8 cellular contexts compared by ENCODE assay signal in the genomic region with DNA sequence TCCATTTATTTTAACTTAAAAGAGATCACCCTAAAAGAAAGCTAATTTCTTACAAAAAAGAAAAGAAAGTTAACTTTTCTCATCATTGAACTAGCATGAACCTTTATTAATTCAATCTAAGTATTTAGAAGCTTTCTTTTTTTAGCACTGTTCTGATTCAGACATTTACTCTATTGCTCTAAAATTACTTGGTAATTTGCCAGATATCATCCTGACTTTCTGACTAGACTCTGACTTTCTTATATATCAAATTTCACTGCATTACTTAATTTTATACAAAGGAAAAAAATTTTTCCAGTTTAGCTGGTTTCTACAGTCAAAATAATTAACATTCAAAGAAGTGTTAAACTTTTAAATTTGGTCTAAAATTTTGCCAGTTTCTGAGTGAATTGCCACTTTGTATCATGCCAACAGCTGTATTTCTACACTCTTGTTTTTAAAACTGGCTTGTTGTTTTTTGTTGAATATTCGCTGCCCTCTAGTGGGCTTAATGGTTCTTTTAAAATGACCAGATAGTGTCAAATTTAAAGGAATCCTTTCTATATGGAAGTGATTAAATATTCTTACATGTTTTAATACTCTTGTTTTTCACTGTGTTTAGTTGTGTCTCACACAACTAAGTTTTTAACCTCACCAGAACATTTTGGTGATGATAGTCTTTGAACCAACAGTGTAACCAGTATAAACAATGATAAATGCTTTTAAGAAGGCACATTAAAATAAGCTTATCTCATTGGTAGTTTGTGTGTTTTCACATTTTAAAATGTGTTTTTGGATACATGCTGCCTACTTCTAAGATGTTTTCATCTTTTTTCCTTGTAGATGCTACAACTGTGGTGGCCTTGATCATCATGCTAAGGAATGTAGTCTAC.
DNase-seq lines count a peak whose midpoint lies in the region; ATAC-seq and TF ChIP-seq lines count a peak whose summit lies in the region.

No MANE protein-coding gene starts in this region.

- CTCF ChIA-PET in Panc1 (lab: Charles Lee) = interaction anchor here (0.6 to 2.3 kb wide), 4 partner anchors 10 to 401 kb away, joined by 3 to 31 read pairs (median 4); no protein-coding TSS in a partner anchor

- H3K9me3 ChIP-seq in DND-41 (ENCODE audit: insufficient read depth, low read length, severe bottlenecking) = no peaks in the 10 kb centered on the region
- no peaks in the 10 kb centered on the region for H3K9me3 ChIP-seq in Panc1 (ENCODE audit: control insufficient read depth, insufficient read depth, low read depth, low read length)
- H3K9me3 ChIP-seq in skeletal muscle satellite cell (replicated peaks; ENCODE audit: low read length) = no peaks in the 10 kb centered on the region

- POLR2A ChIA-PET in Panc1 (lab: Charles Lee) = interaction anchor here (0.6 kb wide), 1 partner anchor 79 kb away, joined by 3 read pairs; no protein-coding TSS in a partner anchor

- DNase-seq in DND-41 (no peak), Panc1 (ENCODE audit: low read depth, low spot score) (no peak), fibroblast of peridontal ligament (ENCODE audit: extremely low read depth) (peak; percentile 75), natural killer cell (no peak), NK-92 (lab: John Stamatoyannopoulos, UW; ENCODE audit: unreplicated experiment) (no peak)

- H3K27ac ChIP-seq in DND-41 (ENCODE audit: low read length) (peak overlapping the region; percentile 32), Panc1 (ENCODE audit: low read length) (no peak overlapping the region)

- no peak overlapping the region for H2AFZ ChIP-seq in DND-41 (ENCODE audit: low read depth, low read length)

- H3K9me3 Mint-ChIP-seq in natural killer cell = no peaks in the 10 kb centered on the region

- H3K79me2 ChIP-seq in DND-41 (ENCODE audit: insufficient read depth, low read length) = no peaks in the 10 kb centered on the region

- no peaks in the 10 kb centered on the region for H3K4me1 Mint-ChIP-seq in natural killer cell

- H3K36me3 Mint-ChIP-seq in natural killer cell = no peaks in the 10 kb centered on the region

- peak; percentile 77 for TF ChIP-seq RAD21 in Ishikawa (IDR thresholded peaks at IDR 0.05; ENCODE audit: low read depth)

- intact Hi-C loops in Panc1 (cut with micrococcal nuclease; ENCODE audit: unreplicated experiment) = loop anchor here (2.0 to 5.0 kb wide), 2 partner anchors 181 to 289 kb away; no protein-coding TSS in a partner anchor
- intact Hi-C loops in natural killer cell (cut with micrococcal nuclease) = loop anchor here (5.0 kb wide), 1 partner anchor 396 kb away; no protein-coding TSS in a partner anchor

- peaks cover 10 to 24% of the 10 kb centered on the region in 2 donors for H3K27me3 Mint-ChIP-seq in natural killer cell (ENCODE audit: low read depth in 2 of 2)

- H3K9ac ChIP-seq in DND-41 (ENCODE audit: low read depth, low read length) = no peak overlapping the region
- H3K9ac ChIP-seq in skeletal muscle satellite cell (ENCODE audit: low read depth, low read length) = peak overlapping the region; percentile 36

- TF ChIP-seq EP300 in Ishikawa (IDR thresholded peaks at IDR 0.05; ENCODE audit: borderline replicate concordance) = no peak

- TF ChIP-seq CTCF in DND-41 (IDR thresholded peaks at IDR 0.05; ENCODE audit: borderline replicate concordance, extremely low read depth, low read length, poor library complexity, severe bottlenecking) (peak; percentile 70), Panc1 (IDR thresholded peaks at IDR 0.05) (peak; percentile 60; the same call in 1 of the 2 replicates), natural killer cell (IDR thresholded peaks at IDR 0.05) (no peak)

- 0 out of 2 replicates have a peak, but pooled peaks cover 4% of the 10 kb centered on the region for H3K36me3 ChIP-seq in DND-41 (ENCODE audit: insufficient read depth, low read length)
- H3K36me3 ChIP-seq in Panc1 (ENCODE audit: control insufficient read depth, insufficient read depth, low read length) = no peaks in the 10 kb centered on the region
- H3K36me3 ChIP-seq in skeletal muscle satellite cell (ENCODE audit: insufficient read depth, low read length) = no peaks in the 10 kb centered on the region

- H3K27ac Mint-ChIP-seq in natural killer cell = no peak overlapping the region

- no peak overlapping the region for H3K4me2 ChIP-seq in DND-41 (ENCODE audit: insufficient read depth, low read length)
- H3K4me2 ChIP-seq in skeletal muscle satellite cell (ENCODE audit: low read length) = peak overlapping the region; percentile 73

- in situ Hi-C loops in Panc1 (cut with HindIII; ENCODE audit: low pct_unique_long_range_greater_than_20kb, low sequenced_read_pairs) = no loop called here

- H3K4me1 ChIP-seq in DND-41 (ENCODE audit: insufficient read depth, low read length) (peaks cover 6% of the 10 kb centered on the region), Panc1 (ENCODE audit: control insufficient read depth, insufficient read depth, low read length) (peaks cover under 1% of the 10 kb centered on the region; the same call in 1 of the 2 replicates), skeletal muscle satellite cell (ENCODE audit: control insufficient read depth, insufficient read depth, low read length) (peaks cover 10% of the 10 kb centered on the region)

- no peaks in the 10 kb centered on the region for H4K20me1 ChIP-seq in DND-41 (ENCODE audit: insufficient read depth, low read length)

- peak; percentile 74 for ATAC-seq in DND-41 (ENCODE audit: insufficient read depth, low read depth)
- peak; percentile 72; the same call in 1 of the 2 replicates for ATAC-seq in Panc1
- ATAC-seq in natural killer cell = no peak
- no peak for ATAC-seq in HG03378 (IDR thresholded peaks at IDR 0.05; ENCODE audit: unreplicated experiment)

- H3K4me3 ChIP-seq in DND-41 (ENCODE audit: low read depth in 1 of 2, low read length in 2 of 2) (no peak overlapping the region), Panc1 (ENCODE audit: low read depth in 2 of 2, low read length in 2 of 2) (no peak overlapping the region), skeletal muscle satellite cell (ENCODE audit: low read length) (peak overlapping the region; percentile 34)

- H3K4me3 Mint-ChIP-seq in natural killer cell = no peak overlapping the region

- no peaks in the 10 kb centered on the region for H3K27me3 ChIP-seq in DND-41 (ENCODE audit: insufficient read depth, low read length, poor library complexity)
- H3K27me3 ChIP-seq in Panc1 (ENCODE audit: control insufficient read depth, insufficient read depth, low read length) = no peaks in the 10 kb centered on the region
- no peaks in the 10 kb centered on the region for H3K27me3 ChIP-seq in skeletal muscle satellite cell (ENCODE audit: control insufficient read depth, insufficient read depth, low read length)

- BruUV-seq in Panc1 (replicated peaks; lab: Mats Ljungman, UMichigan) = no TSS peak

TF ChIP-seq in Ishikawa, 13 proteins besides CTCF, POLR2A, EP300 and RAD21:
- TF ChIP-seq EGR1 (IDR thresholded peaks at IDR 0.05) = no peak
- no peak for TF ChIP-seq ZBTB7A (IDR thresholded peaks at IDR 0.05; ENCODE audit: low read depth)
- peak; percentile 47 for TF ChIP-seq NFIC (IDR thresholded peaks at IDR 0.05)
- TF ChIP-seq TAF1 (IDR thresholded peaks at IDR 0.05; ENCODE audit: low read depth) = no peak
- TF ChIP-seq, protein P1, sequence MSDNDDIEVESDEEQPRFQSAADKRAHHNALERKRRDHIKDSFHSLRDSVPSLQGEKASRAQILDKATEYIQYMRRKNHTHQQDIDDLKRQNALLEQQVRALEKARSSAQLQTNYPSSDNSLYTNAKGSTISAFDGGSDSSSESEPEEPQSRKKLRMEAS (IDR thresholded peaks at IDR 0.05) = no peak
TF ChIP-seq in Ishikawa: peak in this region for 1.

Comparison
In these comparisons a context has a peak if more than half of its experiments do, and no peak if none do; other contexts are left out.
1. ATAC-seq: peak in DND-41 (single experiment) and Panc1 (single experiment); none in natural killer cell (0 of 3) and HG03378 (single experiment).